Comparison of ENCODE assay signal across 30 cellular contexts in the genomic region with DNA sequence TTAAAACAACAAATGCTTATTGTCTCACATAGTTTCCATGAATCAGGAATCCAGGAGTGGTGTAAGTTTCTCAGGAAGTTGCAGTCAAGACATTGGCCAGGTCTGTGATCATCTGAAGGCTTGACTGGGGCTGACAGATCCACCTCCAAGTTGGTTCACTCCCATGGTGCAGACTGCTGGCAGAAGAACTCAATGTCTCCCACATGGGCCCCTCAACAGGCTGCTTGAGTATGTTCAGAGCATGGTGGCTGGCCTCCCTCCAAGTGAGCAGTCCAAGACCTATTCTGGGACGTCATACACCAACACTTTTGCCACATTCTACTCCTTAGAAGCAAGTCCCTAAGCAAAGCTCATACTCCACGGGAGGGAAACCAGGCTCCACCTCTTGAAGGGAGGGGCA. TPM values are rescaled to one million over a fixed set of nuclear protein-coding genes. Genes with fewer than 3 reads are reported as not detected.
"Had no signal": no experiment of that assay in that cellular context is flagged by ENCODE, and none has a peak within 500 bp of the region (broad histone marks: within the 10 kb centered on the region; RNA-seq: fewer than 3 reads in every experiment).

No MANE protein-coding gene starts in this region.

- DNase-seq: cortex of kidney; effector memory CD8-positive, alpha-beta T cell; erythroblast; esophagus squamous epithelium; foreskin melanocyte; glutamatergic neuron; heart right ventricle; hippocampal formation; left cardiac atrium; left lung; mesenchymal stem cell; midbrain; naive thymus-derived CD4-positive, alpha-beta T cell; stimulated activated CD4-positive, alpha-beta T cell treated with anti-CD3 and anti-CD28 coated beads, Interleukin-12 subunit alpha, Interleukin-12 subunit beta, amount 100 ng/mL, for 4 hours; stimulated activated CD4-positive, alpha-beta T cell treated with anti-CD3 and anti-CD28 coated beads, Interleukin-1b, Interleukin-23, amount 100 ng/mL, for 48 hours; stimulated activated CD4-positive, alpha-beta T cell treated with anti-CD3 and anti-CD28 coated beads, Interleukin-4, amount 100 ng/mL, for 1 hour; stimulated activated CD8-positive, alpha-beta memory T cell treated with anti-CD3 and anti-CD28 coated beads, Interleukin-4, amount 100 ng/mL, for 48 hours; stimulated activated naive CD4-positive, alpha-beta T cell treated with Interleukin-2 at 50 U/mL for 16 hours; substantia nigra; testis; tibial artery had no signal

- H3K36me3 ChIP-seq: esophagus squamous epithelium, heart right ventricle, left lung, neural progenitor cell, prostate gland, right atrium auricular region, tibial artery had no signal

- H3K4me3 ChIP-seq: esophagus squamous epithelium, heart right ventricle, left lung, neural progenitor cell, prostate gland, right atrium auricular region, smooth muscle cell, testis, tibial artery had no signal

- H3K9me3 Mint-ChIP-seq: type B pancreatic cell had no signal

- H3K4me1 ChIP-seq: left lung, prostate gland, testis had no signal

- ATAC-seq: effector memory CD8-positive, alpha-beta T cell; heart right ventricle; left cardiac atrium; left lung; naive thymus-derived CD4-positive, alpha-beta T cell; sciatic nerve had no signal

- H3K9me3 ChIP-seq: esophagus squamous epithelium, left lung, prostate gland, testis had no signal

- H3K27me3 ChIP-seq: esophagus squamous epithelium, heart right ventricle, left lung, neural progenitor cell, right atrium auricular region, testis, tibial artery had no signal

- H3K27ac Mint-ChIP-seq: effector memory CD8-positive, alpha-beta T cell; naive thymus-derived CD4-positive, alpha-beta T cell; neural progenitor cell; type B pancreatic cell had no signal

- H3K9ac ChIP-seq: neural progenitor cell had no signal

- H3K4me2 ChIP-seq: neural progenitor cell, smooth muscle cell had no signal

- H3K27ac ChIP-seq: esophagus squamous epithelium, heart right ventricle, left lung, neural progenitor cell, prostate gland, right atrium auricular region, testis, tibial artery had no signal

- H2AFZ ChIP-seq: neural progenitor cell had no signal

- H3K4me3 Mint-ChIP-seq: effector memory CD8-positive, alpha-beta T cell; naive thymus-derived CD4-positive, alpha-beta T cell; nephron; neural progenitor cell; type B pancreatic cell had no signal

RNA-seq across cellular contexts. Expression of a gene that starts 35.4 kb away (rescaled TPM):
- total RNA-seq: dermis microvascular lymphatic vessel endothelial cell; lung microvascular endothelial cell; naive thymus-derived CD4-positive, alpha-beta T cell had no signal
